8 cellular contexts compared by ENCODE assay signal in the genomic region with DNA sequence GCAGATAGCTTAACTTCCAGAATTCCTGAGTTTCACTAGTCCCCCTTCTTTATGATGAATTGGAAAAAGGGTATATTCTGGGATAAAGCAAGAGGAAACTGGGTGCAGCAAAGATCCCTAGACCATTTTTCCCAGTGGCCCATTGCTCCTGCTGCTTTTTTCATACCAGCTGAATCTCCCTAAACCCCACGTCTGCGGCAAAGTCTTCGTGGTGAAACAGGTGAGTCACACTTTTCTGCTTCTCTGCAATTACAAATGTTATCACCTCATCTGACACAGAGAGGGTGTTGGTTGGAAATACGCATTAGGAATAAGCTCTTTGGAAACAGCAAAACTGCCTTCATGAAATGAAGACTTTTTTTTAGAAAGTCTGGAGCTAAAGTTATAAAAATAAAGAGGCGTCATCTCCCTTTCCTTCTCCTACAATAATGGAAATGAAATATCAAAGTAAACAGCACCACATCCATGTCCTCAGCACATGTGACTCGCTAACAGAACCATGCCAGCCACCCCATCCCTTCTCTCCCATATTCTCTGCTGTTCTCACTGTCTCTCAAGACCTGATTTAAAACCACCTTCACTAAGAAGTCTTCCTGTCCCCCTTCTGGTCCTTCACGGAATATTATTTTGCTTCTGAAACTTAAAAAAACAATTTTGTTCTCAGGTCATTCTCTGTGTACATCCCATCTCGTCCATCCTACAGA. TPM values are rescaled to one million over a fixed set of nuclear protein-coding genes. Genes with fewer than 3 reads are reported as not detected.
DNase-seq lines count a peak whose midpoint lies in the region; ATAC-seq, FAIRE-seq and TF ChIP-seq lines count a peak whose summit lies in the region.

No MANE protein-coding gene starts in this region.

- H3K9me3 ChIP-seq in astrocyte (ENCODE audit: insufficient read depth, low read depth, low read length) = no peaks in the 10 kb centered on the region
- no peaks in the 10 kb centered on the region for H3K9me3 ChIP-seq in muscle layer of duodenum (ENCODE audit: control insufficient read depth in 1 of 2, low read length in 2 of 2)
- no peaks in the 10 kb centered on the region for H3K9me3 ChIP-seq in H9 (ENCODE audit: control insufficient read depth, low read depth, low read length)

- peaks cover 54% of the 10 kb centered on the region for H3K4me1 Mint-ChIP-seq in astrocyte (ENCODE audit: low read depth, unreplicated experiment)
- H3K4me1 Mint-ChIP-seq in H9 = peaks cover 27 to 31% of the 10 kb centered on the region in 2 experiments

- no peaks in the 10 kb centered on the region for H3K79me2 ChIP-seq in astrocyte (ENCODE audit: insufficient read depth, low read length)
- H3K79me2 ChIP-seq in H9 (ENCODE audit: insufficient read depth, low read length) = no peaks in the 10 kb centered on the region

- H3K4ac ChIP-seq in H9 (ENCODE audit: low read depth, low read length) = no peak overlapping the region

- H2BK120ac ChIP-seq in H9 (ENCODE audit: low read depth, low read length, poor library complexity, severe bottlenecking) = no peak overlapping the region

- H2BK20ac ChIP-seq in H9 (ENCODE audit: low read depth, low read length, poor library complexity, severe bottlenecking) = no peak overlapping the region

- no peak overlapping the region for H2AK5ac ChIP-seq in H9 (ENCODE audit: insufficient read length, low read length)

- H4K91ac ChIP-seq in H9 (ENCODE audit: insufficient read length, low read depth, low read length) = no peak overlapping the region

- H2BK5ac ChIP-seq in H9 (ENCODE audit: insufficient read length, low read length) = no peak overlapping the region

- peak overlapping the region; percentile 91 for H3K9ac ChIP-seq in astrocyte (ENCODE audit: low read length)
- no peak overlapping the region for H3K9ac ChIP-seq in H9 (ENCODE audit: extremely low read depth, insufficient read length, low read length)

- H3K4me2 ChIP-seq in astrocyte (ENCODE audit: low read length) (peak overlapping the region; percentile 90), H9 (ENCODE audit: insufficient read depth, insufficient read length, low read length) (no peak overlapping the region)

- no peaks in the 10 kb centered on the region for H3K79me1 ChIP-seq in H9 (ENCODE audit: insufficient read depth, low read depth, low read length, poor library complexity, severe bottlenecking)

- no peaks in the 10 kb centered on the region for H3K23me2 ChIP-seq in H9 (ENCODE audit: insufficient read length, low read depth, low read length, poor library complexity, severe bottlenecking)

- DNase-seq in stimulated activated CD4-positive, alpha-beta T cell treated with anti-CD3 and anti-CD28 coated beads, Interleukin-15, amount 100 ng/mL, for 24 hours = peak; percentile 56
- no peak for DNase-seq in stimulated activated CD4-positive, alpha-beta T cell treated with anti-CD3 and anti-CD28 coated beads, Interleukin-12 subunit alpha, Interleukin-12 subunit beta, amount 100 ng/mL, for 4 hours
- DNase-seq in astrocyte (ENCODE audit: low read depth) = peak; percentile 91
- DNase-seq in activated gamma-delta T cell treated with Interleukin-2 at 50 U/mL for 16 hours = no peak
- DNase-seq in H9 = no peak
- DNase-seq in GM19239 (ENCODE audit: insufficient read length, low spot score) = no peak

- H3K27me3 Mint-ChIP-seq in astrocyte (ENCODE audit: low read depth, unreplicated experiment) (no peaks in the 10 kb centered on the region), H9 (ENCODE audit: low read depth) (peaks cover 3% of the 10 kb centered on the region)

- H3K27me3 ChIP-seq in astrocyte (ENCODE audit: insufficient read depth, low read length) (no peaks in the 10 kb centered on the region), muscle layer of duodenum (ENCODE audit: low read depth, low read length) (no peaks in the 10 kb centered on the region), H9 (ENCODE audit: insufficient read depth, low read length) (no peaks in the 10 kb centered on the region)

- peak; percentile 22 for TF ChIP-seq CTCF in astrocyte (IDR thresholded peaks at IDR 0.05; ENCODE audit: insufficient read depth, low read depth, low read length)
- no peak; the same call in 2 of the 3 replicates for TF ChIP-seq CTCF in H9 (conservative IDR thresholded peaks at IDR 0.05)

- H2BK12ac ChIP-seq in H9 (ENCODE audit: insufficient read length, low read depth, low read length) = no peak overlapping the region

- H4K5ac ChIP-seq in H9 (ENCODE audit: insufficient read length, low read depth, low read length) = no peak overlapping the region

- H3K14ac ChIP-seq in H9 (ENCODE audit: insufficient read depth, low read length) = no peak overlapping the region

- no peaks in the 10 kb centered on the region for H3K9me3 Mint-ChIP-seq in astrocyte (ENCODE audit: unreplicated experiment)
- H3K9me3 Mint-ChIP-seq in H9 = no peaks in the 10 kb centered on the region; a peak in 1 of 5 replicates

- H3T11ph ChIP-seq in H9 (ENCODE audit: low read length) = no peak overlapping the region

- no peak overlapping the region for H3K23ac ChIP-seq in H9 (ENCODE audit: insufficient read length, low read depth, low read length)

- no peak for ATAC-seq in HG03045 (IDR thresholded peaks at IDR 0.05; ENCODE audit: unreplicated experiment)

- no CpG with 5 or more reads among the region's 8 CpGs for WGBS in H9 (ENCODE audit: extremely low coverage, insufficient read length, low lambda C conversion rate)

- H4K20me1 ChIP-seq in astrocyte (ENCODE audit: insufficient read depth, low read length) (no peaks in the 10 kb centered on the region), H9 (ENCODE audit: control insufficient read depth, insufficient read depth, insufficient read length) (no peaks in the 10 kb centered on the region)

- H3K27ac Mint-ChIP-seq in astrocyte (ENCODE audit: unreplicated experiment) = peak overlapping the region; percentile 69
- no peak overlapping the region for H3K27ac Mint-ChIP-seq in H9

- H3K4me3 Mint-ChIP-seq in astrocyte (ENCODE audit: unreplicated experiment) = no peak overlapping the region
- H3K4me3 Mint-ChIP-seq in H9 = no peak overlapping the region

- H3K36me3 Mint-ChIP-seq in astrocyte (ENCODE audit: low read depth, unreplicated experiment) = no peaks in the 10 kb centered on the region
- H3K36me3 Mint-ChIP-seq in H9 (ENCODE audit: insufficient read depth in 1 of 3, low read depth in 3 of 3) = no peaks in the 10 kb centered on the region

- FAIRE-seq in astrocyte (lab: Jason Lieb, UNC) (no peak), GM19239 (lab: Jason Lieb, UNC) (no peak)

- H3K4me3 ChIP-seq in astrocyte (ENCODE audit: insufficient read depth, low read depth, low read length) (peak overlapping the region; percentile 5), muscle layer of duodenum (ENCODE audit: low read depth in 1 of 2, low read length in 2 of 2) (no peak overlapping the region)

- H3K27ac ChIP-seq in astrocyte (ENCODE audit: low read depth, low read length) (peak overlapping the region; percentile 97), muscle layer of duodenum (ENCODE audit: low read length) (peak overlapping the region; percentile 57), H9 (ENCODE audit: insufficient read length, low read depth, low read length) (no peak overlapping the region)

- H2AFZ ChIP-seq in astrocyte (ENCODE audit: low read depth, low read length) (no peak overlapping the region), H9 (ENCODE audit: low read length) (no peak overlapping the region)

- peaks cover 59% of the 10 kb centered on the region for H3K4me1 ChIP-seq in astrocyte (ENCODE audit: insufficient read depth, low read length)
- H3K4me1 ChIP-seq in muscle layer of duodenum (ENCODE audit: control insufficient read depth in 1 of 2, insufficient read depth in 2 of 2, low read length in 2 of 2) = peaks cover 0 to 11% of the 10 kb centered on the region in 2 donors
- H3K4me1 ChIP-seq in H9 (ENCODE audit: insufficient read depth, low read length) = peaks cover 4% of the 10 kb centered on the region; the same call in 1 of the 2 replicates

- no peak overlapping the region for H3K56ac ChIP-seq in H9 (ENCODE audit: insufficient read length, low read depth, low read length)

- H2BK15ac ChIP-seq in H9 (ENCODE audit: low read depth, low read length) = no peak overlapping the region

- no peak overlapping the region for H3K18ac ChIP-seq in H9 (ENCODE audit: insufficient read length, low read depth, low read length)

- no peak overlapping the region for H4K8ac ChIP-seq in H9 (replicated peaks; ENCODE audit: insufficient read length, low read depth, low read length)

- no peaks in the 10 kb centered on the region for H3K36me3 ChIP-seq in astrocyte (ENCODE audit: insufficient read depth, low read length)
- peaks cover 0 to 15% of the 10 kb centered on the region in 2 donors for H3K36me3 ChIP-seq in muscle layer of duodenum (ENCODE audit: control insufficient read depth in 1 of 2, insufficient read depth in 2 of 2, low read length in 2 of 2)

RNA-seq across cellular contexts. Expression of a gene that starts 39.5 kb away (rescaled TPM):
- total RNA-seq in astrocyte (38.4 and 40.5 TPM in 2 replicates), H9 (2021) (13.7 and 13.8 TPM in 2 replicates)

Comparison
In these comparisons a context has a peak if more than half of its experiments do, and no peak if none do; other contexts are left out.
1. DNase-seq: peak in stimulated activated CD4-positive, alpha-beta T cell treated with anti-CD3 and anti-CD28 coated beads, Interleukin-15, amount 100 ng/mL, for 24 hours (single experiment) and astrocyte (single experiment); none in stimulated activated CD4-positive, alpha-beta T cell treated with anti-CD3 and anti-CD28 coated beads, Interleukin-12 subunit alpha, Interleukin-12 subunit beta, amount 100 ng/mL, for 4 hours (single experiment), activated gamma-delta T cell treated with Interleukin-2 at 50 U/mL for 16 hours (single experiment), H9 (single experiment) and GM19239 (single experiment).